In genomic region chr3:945738-946137, GRCh38 we compare ENCODE assay signal across 24 cellular contexts.
"Had no signal": no experiment of that assay in that cellular context is flagged by ENCODE, and none has a peak within 500 bp of the region (broad histone marks: within the 10 kb centered on the region; RNA-seq: fewer than 3 reads in every experiment).

No MANE protein-coding gene starts in this region.

- H3K4me3 ChIP-seq: esophagus squamous epithelium, gastrocnemius medialis, heart right ventricle, left lung, lower lobe of right lung, mucosa of descending colon had no signal

- H3K4me1 ChIP-seq: esophagus squamous epithelium, gastrocnemius medialis, heart right ventricle, left lung, lower lobe of right lung had no signal

- H3K4me1 Mint-ChIP-seq: endodermal cell; naive B cell; naive thymus-derived CD8-positive, alpha-beta T cell had no signal

- DNase-seq: cortex of kidney; effector CD8-positive, alpha-beta T cell; effector memory CD8-positive, alpha-beta T cell; endodermal cell; erythroblast; esophagus squamous epithelium; foreskin fibroblast; foreskin melanocyte; gastrocnemius medialis; glutamatergic neuron; head of caudate nucleus; heart right ventricle; hippocampal formation; left cardiac atrium; left lung; left ventricle myocardium superior; lower lobe of right lung; mesenchymal stem cell; mucosa of descending colon; naive B cell; naive thymus-derived CD8-positive, alpha-beta T cell had no signal

- H3K9me3 ChIP-seq: esophagus squamous epithelium, gastrocnemius medialis, lower lobe of right lung, mucosa of descending colon had no signal

- H3K4me3 Mint-ChIP-seq: dendritic cell treated with granulocyte-macrophage colony-stimulating factor and Interleukin-4, amounts not matched to agents 40 ng/mL and 50 ng/mL, for 4 days; effector memory CD8-positive, alpha-beta T cell; endodermal cell; mesothelial cell of epicardium; naive B cell; naive thymus-derived CD8-positive, alpha-beta T cell had no signal

- H3K36me3 ChIP-seq: esophagus squamous epithelium, gastrocnemius medialis, heart right ventricle, left lung, lower lobe of right lung had no signal

- H3K27me3 Mint-ChIP-seq: dendritic cell treated with granulocyte-macrophage colony-stimulating factor and Interleukin-4, amounts not matched to agents 40 ng/mL and 50 ng/mL, for 4 days; effector memory CD8-positive, alpha-beta T cell; naive B cell; naive thymus-derived CD8-positive, alpha-beta T cell had no signal

- H3K36me3 Mint-ChIP-seq: mesothelial cell of epicardium; naive B cell; naive thymus-derived CD8-positive, alpha-beta T cell had no signal

- H3K27ac ChIP-seq: epithelial cell of prostate, esophagus squamous epithelium, gastrocnemius medialis, heart right ventricle, left lung, lower lobe of right lung had no signal

- H3K9me3 Mint-ChIP-seq: endodermal cell had no signal

- H3K27me3 ChIP-seq: esophagus squamous epithelium, gastrocnemius medialis, heart right ventricle, left lung had no signal

- H3K27ac Mint-ChIP-seq: dendritic cell treated with granulocyte-macrophage colony-stimulating factor and Interleukin-4, amounts not matched to agents 40 ng/mL and 50 ng/mL, for 4 days; effector memory CD8-positive, alpha-beta T cell; endodermal cell; mesothelial cell of epicardium; naive B cell; naive thymus-derived CD8-positive, alpha-beta T cell had no signal
